In the genomic region with DNA sequence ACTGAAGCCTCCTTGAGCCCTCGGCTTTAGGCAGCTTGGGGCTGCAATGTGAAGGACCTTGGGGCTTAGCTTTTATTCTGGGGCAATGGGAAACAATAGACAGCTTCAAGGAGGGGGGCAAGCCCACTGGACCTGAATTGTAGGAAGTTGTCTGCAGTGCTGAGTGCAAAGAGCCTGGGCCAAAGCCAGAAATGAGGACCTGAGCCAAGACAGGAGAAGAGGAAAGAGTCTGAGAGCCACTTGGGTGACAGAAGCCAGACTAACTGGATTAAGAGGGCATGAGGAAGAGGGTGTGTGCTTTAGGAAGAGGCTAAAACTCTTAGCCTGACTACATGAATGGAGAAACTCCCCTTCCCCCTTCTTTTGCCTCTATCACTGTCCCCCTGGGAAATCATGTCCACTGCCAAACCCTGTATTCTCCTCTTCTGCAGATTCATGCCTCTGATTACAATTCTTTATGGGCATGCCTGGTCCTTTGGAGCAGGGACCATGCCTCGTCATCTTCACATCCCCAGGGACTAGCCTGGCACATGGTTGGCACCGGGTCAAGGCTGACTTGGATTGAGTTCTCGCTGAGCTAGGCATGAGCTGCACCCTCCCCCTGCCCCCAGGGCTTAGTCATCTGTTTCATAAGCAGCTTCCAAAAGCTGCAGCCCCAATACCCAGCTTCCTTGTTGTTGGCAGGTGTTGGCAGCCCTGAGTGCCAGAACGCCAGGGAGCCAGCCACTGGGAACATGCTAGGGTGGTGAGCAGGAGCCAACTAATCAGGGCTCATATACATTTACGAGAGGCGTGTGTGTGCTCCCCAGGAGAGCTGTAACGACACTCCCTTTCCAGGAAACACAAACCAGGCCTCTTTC, we compare ENCODE assay signal across 1 cellular context.
TF ChIP-seq lines count a peak whose summit lies in the region.

No MANE protein-coding gene starts in this region.

TF ChIP-seq in HEK293, 187 proteins besides CTCF, POLR2A, EP300 and RAD21 (continued from another document and continues in another):
- TF ChIP-seq ZNF214 (tag by site-specific recombination; IDR thresholded peaks at IDR 0.05; ENCODE audit: borderline replicate concordance), result no peak
- TF ChIP-seq OSR2 (tag by site-specific recombination; IDR thresholded peaks at IDR 0.05), result peak; percentile 78
- TF ChIP-seq PRDM10 (tag by site-specific recombination; IDR thresholded peaks at IDR 0.05), result 0 out of 2 replicates have a peak, but pooled peaks have one; percentile 17
- TF ChIP-seq HOXD13 (CRISPR knock-in tag; IDR thresholded peaks at IDR 0.05; ENCODE audit: borderline replicate concordance), result no peak
- TF ChIP-seq, protein P1, sequence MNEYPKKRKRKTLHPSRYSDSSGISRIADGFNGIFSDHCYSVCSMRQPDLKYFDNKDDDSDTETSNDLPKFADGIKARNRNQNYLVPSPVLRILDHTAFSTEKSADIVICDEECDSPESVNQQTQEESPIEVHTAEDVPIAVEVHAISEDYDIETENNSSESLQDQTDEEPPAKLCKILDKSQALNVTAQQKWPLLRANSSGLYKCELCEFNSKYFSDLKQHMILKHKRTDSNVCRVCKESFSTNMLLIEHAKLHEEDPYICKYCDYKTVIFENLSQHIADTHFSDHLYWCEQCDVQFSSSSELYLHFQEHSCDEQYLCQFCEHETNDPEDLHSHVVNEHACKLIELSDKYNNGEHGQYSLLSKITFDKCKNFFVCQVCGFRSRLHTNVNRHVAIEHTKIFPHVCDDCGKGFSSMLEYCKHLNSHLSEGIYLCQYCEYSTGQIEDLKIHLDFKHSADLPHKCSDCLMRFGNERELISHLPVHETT (tag by site-specific recombination; IDR thresholded peaks at IDR 0.05), result no peak
- TF ChIP-seq GLIS1 (tag by site-specific recombination; IDR thresholded peaks at IDR 0.05), result peak; percentile 75
- TF ChIP-seq ZNF23 (tag by site-specific recombination; IDR thresholded peaks at IDR 0.05; ENCODE audit: borderline replicate concordance), result no peak
- TF ChIP-seq, protein P2, sequence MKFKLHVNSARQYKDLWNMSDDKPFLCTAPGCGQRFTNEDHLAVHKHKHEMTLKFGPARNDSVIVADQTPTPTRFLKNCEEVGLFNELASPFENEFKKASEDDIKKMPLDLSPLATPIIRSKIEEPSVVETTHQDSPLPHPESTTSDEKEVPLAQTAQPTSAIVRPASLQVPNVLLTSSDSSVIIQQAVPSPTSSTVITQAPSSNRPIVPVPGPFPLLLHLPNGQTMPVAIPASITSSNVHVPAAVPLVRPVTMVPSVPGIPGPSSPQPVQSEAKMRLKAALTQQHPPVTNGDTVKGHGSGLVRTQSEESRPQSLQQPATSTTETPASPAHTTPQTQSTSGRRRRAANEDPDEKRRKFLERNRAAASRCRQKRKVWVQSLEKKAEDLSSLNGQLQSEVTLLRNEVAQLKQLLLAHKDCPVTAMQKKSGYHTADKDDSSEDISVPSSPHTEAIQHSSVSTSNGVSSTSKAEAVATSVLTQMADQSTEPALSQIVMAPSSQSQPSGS (tag by site-specific recombination; IDR thresholded peaks at IDR 0.05; ENCODE audit: low read depth), result no peak
- no peak for TF ChIP-seq ZFP69B (tag by site-specific recombination; IDR thresholded peaks at IDR 0.05)
- no peak for TF ChIP-seq ZNF221 (tag by site-specific recombination; IDR thresholded peaks at IDR 0.05; ENCODE audit: borderline replicate concordance)
- TF ChIP-seq, protein P3, sequence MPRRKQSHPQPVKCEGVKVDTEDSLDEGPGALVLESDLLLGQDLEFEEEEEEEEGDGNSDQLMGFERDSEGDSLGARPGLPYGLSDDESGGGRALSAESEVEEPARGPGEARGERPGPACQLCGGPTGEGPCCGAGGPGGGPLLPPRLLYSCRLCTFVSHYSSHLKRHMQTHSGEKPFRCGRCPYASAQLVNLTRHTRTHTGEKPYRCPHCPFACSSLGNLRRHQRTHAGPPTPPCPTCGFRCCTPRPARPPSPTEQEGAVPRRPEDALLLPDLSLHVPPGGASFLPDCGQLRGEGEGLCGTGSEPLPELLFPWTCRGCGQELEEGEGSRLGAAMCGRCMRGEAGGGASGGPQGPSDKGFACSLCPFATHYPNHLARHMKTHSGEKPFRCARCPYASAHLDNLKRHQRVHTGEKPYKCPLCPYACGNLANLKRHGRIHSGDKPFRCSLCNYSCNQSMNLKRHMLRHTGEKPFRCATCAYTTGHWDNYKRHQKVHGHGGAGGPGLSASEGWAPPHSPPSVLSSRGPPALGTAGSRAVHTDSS (tag by site-specific recombination; IDR thresholded peaks at IDR 0.05), result no peak
- TF ChIP-seq ZNF48 (tag by site-specific recombination; IDR thresholded peaks at IDR 0.05), result no peak
- TF ChIP-seq ZNF626 (tag by site-specific recombination; IDR thresholded peaks at IDR 0.05), result no peak
- TF ChIP-seq ZSCAN23 (tag by site-specific recombination; IDR thresholded peaks at IDR 0.05), result no peak
- TF ChIP-seq ZNF473 (tag by site-specific recombination; IDR thresholded peaks at IDR 0.05), result no peak
- 0 out of 2 replicates have a peak, but pooled peaks have one; percentile 26 for TF ChIP-seq KLF1 (tag by site-specific recombination; IDR thresholded peaks at IDR 0.05)
- TF ChIP-seq ZNF211 (tag by site-specific recombination; IDR thresholded peaks at IDR 0.05; ENCODE audit: low read depth), result no peak
- TF ChIP-seq ZEB2 (tag by site-specific recombination; IDR thresholded peaks at IDR 0.05), result no peak
- no peak for TF ChIP-seq ZFHX2 (tag by site-specific recombination; conservative IDR thresholded peaks at IDR 0.05)
- TF ChIP-seq ZBTB48 (tag by site-specific recombination; IDR thresholded peaks at IDR 0.05), result peak; percentile 80
- TF ChIP-seq ZNF585B (tag by site-specific recombination; IDR thresholded peaks at IDR 0.05), result no peak
- TF ChIP-seq, protein P4, sequence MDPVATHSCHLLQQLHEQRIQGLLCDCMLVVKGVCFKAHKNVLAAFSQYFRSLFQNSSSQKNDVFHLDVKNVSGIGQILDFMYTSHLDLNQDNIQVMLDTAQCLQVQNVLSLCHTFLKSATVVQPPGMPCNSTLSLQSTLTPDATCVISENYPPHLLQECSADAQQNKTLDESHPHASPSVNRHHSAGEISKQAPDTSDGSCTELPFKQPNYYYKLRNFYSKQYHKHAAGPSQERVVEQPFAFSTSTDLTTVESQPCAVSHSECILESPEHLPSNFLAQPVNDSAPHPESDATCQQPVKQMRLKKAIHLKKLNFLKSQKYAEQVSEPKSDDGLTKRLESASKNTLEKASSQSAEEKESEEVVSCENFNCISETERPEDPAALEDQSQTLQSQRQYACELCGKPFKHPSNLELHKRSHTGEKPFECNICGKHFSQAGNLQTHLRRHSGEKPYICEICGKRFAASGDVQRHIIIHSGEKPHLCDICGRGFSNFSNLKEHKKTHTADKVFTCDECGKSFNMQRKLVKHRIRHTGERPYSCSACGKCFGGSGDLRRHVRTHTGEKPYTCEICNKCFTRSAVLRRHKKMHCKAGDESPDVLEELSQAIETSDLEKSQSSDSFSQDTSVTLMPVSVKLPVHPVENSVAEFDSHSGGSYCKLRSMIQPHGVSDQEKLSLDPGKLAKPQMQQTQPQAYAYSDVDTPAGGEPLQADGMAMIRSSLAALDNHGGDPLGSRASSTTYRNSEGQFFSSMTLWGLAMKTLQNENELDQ (tag by site-specific recombination; IDR thresholded peaks at IDR 0.05; ENCODE audit: low read depth), result no peak
- TF ChIP-seq ZNF10 (tag by site-specific recombination; IDR thresholded peaks at IDR 0.05), result no peak
- TF ChIP-seq ZNF530 (tag by site-specific recombination; IDR thresholded peaks at IDR 0.05; ENCODE audit: low read depth), result no peak
- TF ChIP-seq ZNF140 (tag by site-specific recombination; IDR thresholded peaks at IDR 0.05), result no peak
- no peak for TF ChIP-seq ZBTB44 (tag by site-specific recombination; IDR thresholded peaks at IDR 0.05)
- TF ChIP-seq, protein P5, sequence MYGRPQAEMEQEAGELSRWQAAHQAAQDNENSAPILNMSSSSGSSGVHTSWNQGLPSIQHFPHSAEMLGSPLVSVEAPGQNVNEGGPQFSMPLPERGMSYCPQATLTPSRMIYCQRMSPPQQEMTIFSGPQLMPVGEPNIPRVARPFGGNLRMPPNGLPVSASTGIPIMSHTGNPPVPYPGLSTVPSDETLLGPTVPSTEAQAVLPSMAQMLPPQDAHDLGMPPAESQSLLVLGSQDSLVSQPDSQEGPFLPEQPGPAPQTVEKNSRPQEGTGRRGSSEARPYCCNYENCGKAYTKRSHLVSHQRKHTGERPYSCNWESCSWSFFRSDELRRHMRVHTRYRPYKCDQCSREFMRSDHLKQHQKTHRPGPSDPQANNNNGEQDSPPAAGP (tag by site-specific recombination; IDR thresholded peaks at IDR 0.05), result no peak; the same call in 1 of the 2 replicates
- TF ChIP-seq PRDM6 (tag by site-specific recombination; IDR thresholded peaks at IDR 0.05), result no peak
- no peak for TF ChIP-seq ZNF707 (tag by site-specific recombination; IDR thresholded peaks at IDR 0.05)
- TF ChIP-seq ZNF600 (tag by site-specific recombination; IDR thresholded peaks at IDR 0.05), result peak; percentile 81
- TF ChIP-seq PRDM4 (tag by site-specific recombination; IDR thresholded peaks at IDR 0.05), result no peak
- no peak for TF ChIP-seq ZNF837 (tag by site-specific recombination; IDR thresholded peaks at IDR 0.05)
- TF ChIP-seq ZNF654 (tag by site-specific recombination; IDR thresholded peaks at IDR 0.05; ENCODE audit: low read depth), result no peak
- TF ChIP-seq ZNF121 (tag by site-specific recombination; IDR thresholded peaks at IDR 0.05), result no peak
- TF ChIP-seq, protein P6, sequence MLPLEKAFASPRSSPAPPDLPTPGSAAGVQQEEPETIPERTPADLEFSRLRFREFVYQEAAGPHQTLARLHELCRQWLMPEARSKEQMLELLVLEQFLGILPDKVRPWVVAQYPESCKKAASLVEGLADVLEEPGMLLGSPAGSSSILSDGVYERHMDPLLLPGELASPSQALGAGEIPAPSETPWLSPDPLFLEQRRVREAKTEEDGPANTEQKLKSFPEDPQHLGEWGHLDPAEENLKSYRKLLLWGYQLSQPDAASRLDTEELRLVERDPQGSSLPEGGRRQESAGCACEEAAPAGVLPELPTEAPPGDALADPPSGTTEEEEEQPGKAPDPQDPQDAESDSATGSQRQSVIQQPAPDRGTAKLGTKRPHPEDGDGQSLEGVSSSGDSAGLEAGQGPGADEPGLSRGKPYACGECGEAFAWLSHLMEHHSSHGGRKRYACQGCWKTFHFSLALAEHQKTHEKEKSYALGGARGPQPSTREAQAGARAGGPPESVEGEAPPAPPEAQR (tag by site-specific recombination; IDR thresholded peaks at IDR 0.05), result no peak
- TF ChIP-seq ZBTB7A (tag by site-specific recombination; IDR thresholded peaks at IDR 0.05; ENCODE audit: low read depth), result no peak
